ENCODE assay signal across 22 cellular contexts in the genomic region with DNA sequence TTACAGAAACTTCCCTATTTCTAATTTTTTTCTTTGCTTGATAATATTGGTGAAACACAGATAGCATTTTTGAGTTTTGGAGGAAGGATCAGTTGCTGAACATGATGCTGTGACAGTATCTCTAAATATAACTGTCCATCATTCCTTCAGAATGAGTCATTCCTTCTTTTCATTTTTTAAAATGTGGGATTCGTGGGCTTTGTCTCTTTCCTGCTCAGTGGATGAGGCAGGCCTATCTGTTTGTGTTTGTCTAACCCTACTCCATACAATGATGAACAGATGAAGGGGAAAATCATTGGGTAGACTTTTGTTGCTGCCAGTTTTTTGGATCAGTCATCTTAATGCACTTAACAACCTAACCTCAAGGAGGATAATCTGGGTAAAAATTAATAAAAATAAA. TPM values are rescaled to one million over a fixed set of nuclear protein-coding genes. Genes with fewer than 3 reads are reported as not detected.
DNase-seq lines count a peak whose midpoint lies in the region; ATAC-seq and TF ChIP-seq lines count a peak whose summit lies in the region.
"Had no signal": no experiment of that assay in that cellular context is flagged by ENCODE, and none has a peak within 500 bp of the region (broad histone marks: within the 10 kb centered on the region; RNA-seq: fewer than 3 reads in every experiment).

No MANE protein-coding gene starts in this region.

- TF ChIP-seq CTCF in astrocyte of the spinal cord (IDR thresholded peaks at IDR 0.05; ENCODE audit: low read depth, low read length): no peak

- in situ Hi-C loops in astrocyte of the spinal cord (cut with HindIII; ENCODE audit: low sequenced_read_pairs): no loop called here

- ATAC-seq in GM21737 (IDR thresholded peaks at IDR 0.05; ENCODE audit: unreplicated experiment) (no peak), GM19035 (IDR thresholded peaks at IDR 0.05; ENCODE audit: unreplicated experiment) (no peak)
- ATAC-seq: Right ventricle myocardium inferior had no signal

- no peak overlapping the region for H3K4me3 ChIP-seq in astrocyte of the spinal cord (ENCODE audit: low read depth, low read length)
- H3K4me3 ChIP-seq: MG63, PC-9, SK-N-MC had no signal

- peak; percentile 3 for DNase-seq in Daoy (ENCODE audit: low read depth)
- DNase-seq in HT1080 (ENCODE audit: low read depth): peak; percentile 69
- DNase-seq in astrocyte of the spinal cord (ENCODE audit: low read depth, low spot score): peak; percentile 4
- peak; percentile 56 for DNase-seq in myocyte (ENCODE audit: low read depth)
- no peak for DNase-seq in inferior parietal cortex (ENCODE audit: extremely low spot score)
- DNase-seq in NCI-H2227 treated with DMSO at 0.1 percent for 48 hours (lab: John Stamatoyannopoulos, UW): no peak
- DNase-seq: ACHN; CD8-positive, alpha-beta memory T cell; DND-41; H9; KBM-7; MG63; NCI-H1105; NCI-H1694 treated with DMSO at 0.1 percent for 48 hours; NCI-H446 treated with DMSO at 0.1 percent for 48 hours; NCI-H748 treated with DMSO at 0.1 percent for 48 hours; PC-9 had no signal

RNA-seq across cellular contexts. Expression of a gene that starts 15.7 kb away (rescaled TPM):
- not detected in 2 replicates for total RNA-seq in Daoy (2014; rRNA removed; shearing (Covaris generic))
- not detected in 2 replicates for total RNA-seq in HT1080 (2014; rRNA removed; shearing (Covaris generic))
- not detected in 2 replicates for polyA plus RNA-seq in HT1080 (2015; cell fraction: cytosol; rRNA removed)
- polyA plus RNA-seq in HT1080 (2015; cell fraction: nucleus; rRNA removed): not detected in 2 replicates
- total RNA-seq in myocyte: not detected in 2 replicates
- polyA plus RNA-seq in myocyte (2012): not detected
- total RNA-seq: CD8-positive, alpha-beta memory T cell; H9; PC-9; Right ventricle myocardium inferior had no signal
- polyA plus RNA-seq: BJ; CD8-positive, alpha-beta memory T cell had no signal

RNA-seq across cellular contexts. Expression of a gene that starts 16.6 kb away (rescaled TPM):
- not detected in 2 replicates for total RNA-seq in Daoy (2014; rRNA removed; shearing (Covaris generic))
- not detected in 2 replicates for total RNA-seq in HT1080 (2014; rRNA removed; shearing (Covaris generic))
- not detected in 2 replicates for polyA plus RNA-seq in HT1080 (2015; cell fraction: cytosol; rRNA removed)
- polyA plus RNA-seq in HT1080 (2015; cell fraction: nucleus; rRNA removed): not detected in 2 replicates
- total RNA-seq in myocyte: not detected in 2 replicates
- not detected for polyA plus RNA-seq in myocyte (2012)
- total RNA-seq: CD8-positive, alpha-beta memory T cell; H9; PC-9; Right ventricle myocardium inferior had no signal
- polyA plus RNA-seq: BJ; CD8-positive, alpha-beta memory T cell had no signal

RNA-seq across cellular contexts. Expression of a gene that starts 26.3 kb away (rescaled TPM):
- not detected in 2 replicates for total RNA-seq in Daoy (2014; rRNA removed; shearing (Covaris generic))
- not detected in 2 replicates for total RNA-seq in HT1080 (2014; rRNA removed; shearing (Covaris generic))
- not detected in 2 replicates for polyA plus RNA-seq in HT1080 (2015; cell fraction: cytosol; rRNA removed)
- not detected in 2 replicates for polyA plus RNA-seq in HT1080 (2015; cell fraction: nucleus; rRNA removed)
- not detected in 2 replicates for total RNA-seq in myocyte
- polyA plus RNA-seq in myocyte (2012): not detected
- total RNA-seq: CD8-positive, alpha-beta memory T cell; H9; PC-9; Right ventricle myocardium inferior had no signal
- polyA plus RNA-seq: BJ; CD8-positive, alpha-beta memory T cell had no signal

RNA-seq across cellular contexts. Expression of a gene that starts 46.0 kb away (rescaled TPM):
- total RNA-seq in Daoy (2014; rRNA removed; shearing (Covaris generic)): not detected in 2 replicates
- total RNA-seq in HT1080 (2014; rRNA removed; shearing (Covaris generic)): not detected in 2 replicates
- polyA plus RNA-seq in HT1080 (2015; cell fraction: cytosol; rRNA removed): not detected in 2 replicates
- not detected in 2 replicates for polyA plus RNA-seq in HT1080 (2015; cell fraction: nucleus; rRNA removed)
- not detected in 2 replicates for total RNA-seq in myocyte
- polyA plus RNA-seq in myocyte (2012): not detected
- total RNA-seq: CD8-positive, alpha-beta memory T cell; H9; PC-9; Right ventricle myocardium inferior had no signal
- polyA plus RNA-seq: BJ; CD8-positive, alpha-beta memory T cell had no signal

RNA-seq across cellular contexts. Expression of a gene that starts 49.2 kb away (rescaled TPM):
- not detected in 2 replicates for total RNA-seq in Daoy (2014; rRNA removed; shearing (Covaris generic))
- not detected in 2 replicates for total RNA-seq in HT1080 (2014; rRNA removed; shearing (Covaris generic))
- not detected in 2 replicates for polyA plus RNA-seq in HT1080 (2015; cell fraction: cytosol; rRNA removed)
- polyA plus RNA-seq in HT1080 (2015; cell fraction: nucleus; rRNA removed): not detected in 2 replicates
- total RNA-seq in myocyte: not detected in 2 replicates
- polyA plus RNA-seq in myocyte (2012): not detected
- total RNA-seq: CD8-positive, alpha-beta memory T cell; H9; PC-9; Right ventricle myocardium inferior had no signal
- polyA plus RNA-seq: BJ; CD8-positive, alpha-beta memory T cell had no signal

Comparison
In these comparisons a context has a peak if more than half of its experiments do, and no peak if none do; other contexts are left out.
1. DNase-seq: peak in Daoy (single experiment), HT1080 (single experiment), astrocyte of the spinal cord (single experiment) and myocyte (single experiment); none in inferior parietal cortex (single experiment) and NCI-H2227 treated with DMSO at 0.1 percent for 48 hours (single experiment).